Comparison of ENCODE assay signal across 9 cellular contexts in the genomic region with DNA sequence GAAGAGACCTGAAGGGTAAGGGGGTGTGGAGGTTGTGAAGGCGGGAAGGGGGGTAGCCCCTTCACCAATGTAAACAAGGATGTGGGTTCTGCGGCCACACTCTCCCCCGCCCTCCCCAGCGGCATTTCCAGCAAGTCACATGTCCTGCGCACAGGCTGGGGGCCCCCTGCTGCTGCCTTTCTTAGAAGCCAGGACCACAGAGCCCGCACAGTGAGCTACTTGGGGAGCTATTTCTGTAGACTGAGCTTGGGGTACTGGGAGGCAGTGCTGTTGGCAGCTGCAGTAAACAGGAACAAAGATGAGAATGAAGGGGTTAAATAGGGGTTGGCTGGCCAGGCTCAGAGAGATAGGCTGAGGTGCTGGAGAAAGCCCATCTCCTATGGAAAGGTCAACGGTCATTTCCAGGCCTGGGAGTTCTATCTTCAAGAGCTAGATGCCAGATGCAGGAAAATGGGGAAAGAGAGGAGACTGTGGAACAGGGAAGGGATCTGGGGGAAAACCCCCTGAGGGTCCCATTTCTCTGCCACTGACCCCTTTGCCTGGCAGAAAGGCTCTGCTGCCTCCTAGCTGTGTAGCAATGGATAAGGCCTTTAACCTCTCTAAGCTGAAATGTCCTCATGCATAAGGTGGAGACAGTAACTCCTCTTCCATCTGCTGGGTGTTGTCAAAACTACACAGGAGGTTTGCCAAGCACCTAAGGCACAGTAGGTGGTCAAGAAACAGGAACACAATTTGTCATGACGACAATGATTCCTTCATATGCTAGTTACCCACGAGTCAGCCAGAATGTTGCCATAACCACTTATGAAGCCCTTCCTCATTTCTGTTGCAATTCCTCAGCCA. TPM values are rescaled to one million over a fixed set of nuclear protein-coding genes. Genes with fewer than 3 reads are reported as not detected.
DNase-seq lines count a peak whose midpoint lies in the region; ATAC-seq, FAIRE-seq and TF ChIP-seq lines count a peak whose summit lies in the region.
"Had no signal": no experiment of that assay in that cellular context is flagged by ENCODE, and none has a peak within 500 bp of the region (broad histone marks: within the 10 kb centered on the region; RNA-seq: fewer than 3 reads in every experiment).

No MANE protein-coding gene starts in this region.

- H3K79me2 ChIP-seq in astrocyte (ENCODE audit: insufficient read depth, low read length), result peaks cover 44% of the 10 kb centered on the region

- no peak for FAIRE-seq in astrocyte (lab: Jason Lieb, UNC)

- H3K9me3 ChIP-seq in astrocyte (ENCODE audit: insufficient read depth, low read depth, low read length) (no peaks in the 10 kb centered on the region), mucosa of rectum (ENCODE audit: control insufficient read depth in 2 of 2, low read length in 2 of 2) (no peaks in the 10 kb centered on the region), stomach (no peaks in the 10 kb centered on the region), SJCRH30 (replicated peaks) (no peaks in the 10 kb centered on the region)

- H3K4me3 ChIP-seq in astrocyte (ENCODE audit: insufficient read depth, low read depth, low read length) (no peak overlapping the region), mucosa of rectum (ENCODE audit: low read length in 2 of 2) (no peak overlapping the region), stomach (no peak overlapping the region), SJCRH30 (no peak overlapping the region)

- H3K27ac ChIP-seq in astrocyte (ENCODE audit: low read depth, low read length) (peak overlapping the region; percentile 12), mucosa of rectum (ENCODE audit: low read depth in 2 of 2, low read length in 2 of 2) (peak overlapping the region; percentile 12 to 69), stomach (peak overlapping the region; percentile 34 to 72 (median 65)), SJCRH30 (no peak overlapping the region)
- H3K27ac ChIP-seq: epithelial cell of prostate had no signal

- peak overlapping the region; percentile 44 for H3K4me2 ChIP-seq in astrocyte (ENCODE audit: low read length)

- H3K36me3 ChIP-seq in astrocyte (ENCODE audit: insufficient read depth, low read length) (peaks cover 15% of the 10 kb centered on the region), mucosa of rectum (ENCODE audit: control insufficient read depth in 2 of 2, insufficient read depth in 2 of 2, low read length in 2 of 2) (peaks cover 10 to 22% of the 10 kb centered on the region in 2 donors), stomach (peaks cover 9 to 53% (median 37%) of the 10 kb centered on the region in 4 donors), SJCRH30 (no peaks in the 10 kb centered on the region)

- H3K4me1 ChIP-seq in astrocyte (ENCODE audit: insufficient read depth, low read length) (peaks cover 12% of the 10 kb centered on the region), mucosa of rectum (ENCODE audit: control insufficient read depth in 2 of 2, insufficient read depth in 2 of 2, low read length in 2 of 2) (peaks cover 5 to 22% of the 10 kb centered on the region in 2 donors), stomach (peaks cover 0 to 53% (median 37%) of the 10 kb centered on the region in 4 donors), SJCRH30 (no peaks in the 10 kb centered on the region)

- no peaks in the 10 kb centered on the region for H3K27me3 Mint-ChIP-seq in T-helper 2 cell treated with Interferon-gamma antibody and Interleukin-4, amounts not matched to agents 5 μg/mL and 100 μg/mL, for 36 hours (ENCODE audit: low read depth)
- H3K27me3 Mint-ChIP-seq in astrocyte (ENCODE audit: low read depth, unreplicated experiment), result no peaks in the 10 kb centered on the region

- H3K9ac ChIP-seq in astrocyte (ENCODE audit: low read length) (no peak overlapping the region), mucosa of rectum (ENCODE audit: low read depth in 1 of 2, low read length in 2 of 2) (peak overlapping the region in 1 of 2 donors; percentile 7)

- TF ChIP-seq CTCF in astrocyte (IDR thresholded peaks at IDR 0.05; ENCODE audit: insufficient read depth, low read depth, low read length) (no peak), stomach (IDR thresholded peaks at IDR 0.05) (no peak)

- TF ChIP-seq EP300 in stomach (IDR thresholded peaks at IDR 0.05), result no peak

- no peak for TF ChIP-seq POLR2A in stomach (IDR thresholded peaks at IDR 0.05)

- DNase-seq in T-helper 2 cell treated with Interferon-gamma antibody and Interleukin-4, amounts not matched to agents 5 μg/mL and 100 μg/mL, for 36 hours (ENCODE audit: low spot score), result peak; percentile 89
- DNase-seq in astrocyte (ENCODE audit: low read depth) (peak; percentile 26), stomach (peak; percentile 72), SJCRH30 (no peak), EL (no peak)

- H3K36me3 Mint-ChIP-seq in T-helper 2 cell treated with Interferon-gamma antibody and Interleukin-4, amounts not matched to agents 5 μg/mL and 100 μg/mL, for 36 hours (ENCODE audit: low read depth), result peaks cover 55% of the 10 kb centered on the region
- H3K36me3 Mint-ChIP-seq in astrocyte (ENCODE audit: low read depth, unreplicated experiment), result no peaks in the 10 kb centered on the region

- H3K27me3 ChIP-seq in astrocyte (ENCODE audit: insufficient read depth, low read length) (no peaks in the 10 kb centered on the region), mucosa of rectum (ENCODE audit: control insufficient read depth in 2 of 2, insufficient read depth in 2 of 2, low read length in 2 of 2) (peaks cover 0 to 2% of the 10 kb centered on the region in 2 donors), stomach (no peaks in the 10 kb centered on the region), SJCRH30 (no peaks in the 10 kb centered on the region)

- peak; percentile 47 for ATAC-seq in GM19043 (IDR thresholded peaks at IDR 0.05; ENCODE audit: low read depth, unreplicated experiment)
- ATAC-seq in HG03135 (IDR thresholded peaks at IDR 0.05; ENCODE audit: unreplicated experiment), result peak; percentile 57

- WGBS in stomach, 5 donors, result 13 to 32% (median 29%) methylated on average over 6 to 9 of the region's 9 CpGs

- peak overlapping the region; percentile 92 for H3K4me3 Mint-ChIP-seq in T-helper 2 cell treated with Interferon-gamma antibody and Interleukin-4, amounts not matched to agents 5 μg/mL and 100 μg/mL, for 36 hours
- H3K4me3 Mint-ChIP-seq in astrocyte (ENCODE audit: unreplicated experiment), result no peak overlapping the region

- H3K9me3 Mint-ChIP-seq in T-helper 2 cell treated with Interferon-gamma antibody and Interleukin-4, amounts not matched to agents 5 μg/mL and 100 μg/mL, for 36 hours, result no peaks in the 10 kb centered on the region
- no peaks in the 10 kb centered on the region for H3K9me3 Mint-ChIP-seq in astrocyte (ENCODE audit: unreplicated experiment)

- peaks cover 61% of the 10 kb centered on the region for H4K20me1 ChIP-seq in astrocyte (ENCODE audit: insufficient read depth, low read length)

- no peak overlapping the region for H2AFZ ChIP-seq in astrocyte (ENCODE audit: low read depth, low read length)

- peak overlapping the region; percentile 99 for H3K27ac Mint-ChIP-seq in T-helper 2 cell treated with Interferon-gamma antibody and Interleukin-4, amounts not matched to agents 5 μg/mL and 100 μg/mL, for 36 hours
- no peak overlapping the region for H3K27ac Mint-ChIP-seq in astrocyte (ENCODE audit: unreplicated experiment)

- peaks cover 71% of the 10 kb centered on the region for H3K4me1 Mint-ChIP-seq in T-helper 2 cell treated with Interferon-gamma antibody and Interleukin-4, amounts not matched to agents 5 μg/mL and 100 μg/mL, for 36 hours (ENCODE audit: low read depth)
- H3K4me1 Mint-ChIP-seq in astrocyte (ENCODE audit: low read depth, unreplicated experiment), result peaks cover 4% of the 10 kb centered on the region

- intact Hi-C loops in stomach (cut with DNase I; ENCODE audit: low total_unique reads), result no loop called here

RNA-seq across cellular contexts. Expression of a gene that starts 18.5 kb away (rescaled TPM):
- total RNA-seq in astrocyte (12.5 and 13.4 TPM in 2 replicates), stomach (10 to 100 TPM in 2 of 5 donors, 1 to 10 TPM in 3; 1.2 to 33.2 (median 9.6) TPM)
- 10 to 100 TPM in 2 of 3 donors, 1 to 10 TPM in 1; 7.3 to 12.7 (median 10.3) TPM for polyA plus RNA-seq in stomach
- total RNA-seq in SJCRH30 (2014; rRNA removed; shearing (Covaris generic)), result 6.8 and 8.0 TPM in 2 replicates

RNA-seq across cellular contexts. Expression of a gene that starts 20.1 kb away (rescaled TPM):
- total RNA-seq in astrocyte, result 56.1 and 62.5 TPM in 2 replicates
- total RNA-seq in stomach, result 100 to 1,000 TPM in 1 of 5 donors, 10 to 100 TPM in 4; 16.1 to 163 (median 18.1) TPM
- polyA plus RNA-seq in stomach, result 10 to 100 TPM; 23.0 to 26.4 (median 25.5) TPM
- 17.0 and 19.2 TPM in 2 replicates for total RNA-seq in SJCRH30 (2014; rRNA removed; shearing (Covaris generic))

RNA-seq across cellular contexts. Expression of a gene that starts 25.8 kb away (rescaled TPM):
- total RNA-seq in astrocyte, result 54.3 and 60.8 TPM in 2 replicates
- 10 to 100 TPM in 3 of 5 donors, 1 to 10 TPM in 1, not detected in 1; 4.3 to 25.4 (median 14.5) TPM for total RNA-seq in stomach
- 10 to 100 TPM in 1 of 3 donors, 1 to 10 TPM in 2; 6.9 to 12.3 (median 10.0) TPM for polyA plus RNA-seq in stomach
- total RNA-seq in SJCRH30 (2014; rRNA removed; shearing (Covaris generic)), result 12.6 and 16.0 TPM in 2 replicates

RNA-seq across cellular contexts. Expression of a gene that starts 34.4 kb away (rescaled TPM):
- total RNA-seq in astrocyte (5.2 and 5.6 TPM in 2 replicates), stomach (1 to 10 TPM in 1 of 5 donors, under 1 TPM in 1, not detected in 3; 0.45 to 2.4 TPM)
- under 1 TPM; 0.15 to 0.68 (median 0.19) TPM for polyA plus RNA-seq in stomach
- 0.08 and 0.12 TPM in 2 replicates for total RNA-seq in SJCRH30 (2014; rRNA removed; shearing (Covaris generic))

RNA-seq across cellular contexts. Expression of a gene that starts 39.6 kb away (rescaled TPM):
- total RNA-seq in astrocyte, result 88.2 and 101 TPM in 2 replicates
- total RNA-seq in stomach, result 100 to 1,000 TPM in 1 of 5 donors, 10 to 100 TPM in 3, 1 to 10 TPM in 1; 4.7 to 148 (median 58.9) TPM
- 100 to 1,000 TPM; 106 to 133 (median 118) TPM for polyA plus RNA-seq in stomach
- 52.3 and 52.4 TPM in 2 replicates for total RNA-seq in SJCRH30 (2014; rRNA removed; shearing (Covaris generic))

Comparison
In these comparisons a context has a peak if more than half of its experiments do, and no peak if none do; other contexts are left out.
1. DNase-seq: peak in T-helper 2 cell treated with Interferon-gamma antibody and Interleukin-4, amounts not matched to agents 5 μg/mL and 100 μg/mL, for 36 hours (single experiment), astrocyte (single experiment) and stomach (single experiment); none in SJCRH30 (0 of 2) and EL (single experiment).